ENCODE assay signal across 8 cellular contexts in genomic region chr3:194632983-194633348, GRCh38. TPM values are rescaled to one million over a fixed set of nuclear protein-coding genes. Genes with fewer than 3 reads are reported as not detected.
DNase-seq lines count a peak whose midpoint lies in the region; TF ChIP-seq lines count a peak whose summit lies in the region.

No MANE protein-coding gene starts in this region.

- no peak overlapping the region for H2BK120ac ChIP-seq in H9 (ENCODE audit: low read depth, low read length, poor library complexity, severe bottlenecking)

- H3K14ac ChIP-seq in H9 (ENCODE audit: insufficient read depth, low read length): peak overlapping the region; percentile 14; the same call in 1 of the 2 replicates

- WGBS in H9 (ENCODE audit: extremely low coverage, insufficient read length, low lambda C conversion rate): no CpG with 5 or more reads among the region's 50 CpGs
- 0 to 1% methylated on average over 7 to 25 of the region's 50 CpGs for WGBS in lower leg skin, 2 donors

- no peaks in the 10 kb centered on the region for H3K79me2 ChIP-seq in H9 (ENCODE audit: insufficient read depth, low read length)
- H3K79me2 ChIP-seq in MM.1S (ENCODE audit: low read length): no peaks in the 10 kb centered on the region

- no peak overlapping the region for H2BK15ac ChIP-seq in H9 (ENCODE audit: low read depth, low read length)

- no peak for TF ChIP-seq POLR2A in lower leg skin (IDR thresholded peaks at IDR 0.05)

- H3K4me1 ChIP-seq in H9 (ENCODE audit: insufficient read depth, low read length) (no peaks in the 10 kb centered on the region), MM.1S (ENCODE audit: low read length) (0 out of 2 replicates have a peak, but pooled peaks cover 3% of the 10 kb centered on the region), tibial artery (peaks cover 0 to 9% (median 2%) of the 10 kb centered on the region in 4 donors)

- H3K36me3 Mint-ChIP-seq in H9 (ENCODE audit: insufficient read depth in 1 of 3, low read depth in 3 of 3) (peaks cover 17 to 25% (median 25%) of the 10 kb centered on the region in 3 experiments), brain (peaks cover 29% of the 10 kb centered on the region)

- no peak overlapping the region for H3K23ac ChIP-seq in H9 (ENCODE audit: insufficient read length, low read depth, low read length)

- no peaks in the 10 kb centered on the region for H3K36me3 ChIP-seq in MM.1S (replicated peaks; ENCODE audit: insufficient read depth, low read length)
- H3K36me3 ChIP-seq in tibial artery: no peaks in the 10 kb centered on the region

- H4K8ac ChIP-seq in H9 (replicated peaks; ENCODE audit: insufficient read length, low read depth, low read length): no peak overlapping the region

- no peak overlapping the region for H2BK12ac ChIP-seq in H9 (ENCODE audit: insufficient read length, low read depth, low read length)

- H3F3A ChIP-seq in MM.1S (ENCODE audit: insufficient read depth, low read length): peaks cover 6% of the 10 kb centered on the region

- H3K4ac ChIP-seq in H9 (ENCODE audit: low read depth, low read length): no peak overlapping the region

- H3K9me2 ChIP-seq in MM.1S (replicated peaks; ENCODE audit: insufficient read depth, low read length): no peaks in the 10 kb centered on the region

- no peak overlapping the region for H4K5ac ChIP-seq in H9 (ENCODE audit: insufficient read length, low read depth, low read length)

- H3K9ac ChIP-seq in H9 (ENCODE audit: extremely low read depth, insufficient read length, low read length) (peak overlapping the region; percentile 17), MM.1S (ENCODE audit: low read length) (peak overlapping the region; percentile 54; the same call in 1 of the 2 replicates)

- peaks cover 10 to 18% of the 10 kb centered on the region in 2 experiments for H3K9me3 Mint-ChIP-seq in H9
- peaks cover 4 to 23% (median 7%) of the 10 kb centered on the region in 5 experiments for H3K9me3 Mint-ChIP-seq in brain

- H3K4me1 Mint-ChIP-seq in H9: peaks cover 6 to 18% of the 10 kb centered on the region in 2 experiments
- H3K4me1 Mint-ChIP-seq in brain: no peaks in the 10 kb centered on the region

- intact Hi-C loops in lower leg skin (cut with DNase I; ENCODE audit: low total_unique reads) (no loop called here), tibial artery (cut with DNase I; ENCODE audit: low total_unique reads) (no loop called here)

- TF ChIP-seq CTCF in H9 (conservative IDR thresholded peaks at IDR 0.05) (no peak), MM.1S (IDR thresholded peaks at IDR 0.05; ENCODE audit: low read length) (no peak), brain (conservative IDR thresholded peaks at IDR 0.05) (no peak), lower leg skin (IDR thresholded peaks at IDR 0.05) (no peak), tibial artery (IDR thresholded peaks at IDR 0.05) (no peak)

- H3K4me3 Mint-ChIP-seq in H9 (peak overlapping the region; percentile 86 to 87), brain (peak overlapping the region; percentile 87 to 90 (median 88))

- no peak overlapping the region for H3T11ph ChIP-seq in H9 (ENCODE audit: low read length)

- H3K27me3 Mint-ChIP-seq in H9 (ENCODE audit: low read depth) (no peaks in the 10 kb centered on the region), brain (no peaks in the 10 kb centered on the region)

- H3K4me2 ChIP-seq in H9 (ENCODE audit: insufficient read depth, insufficient read length, low read length): peak overlapping the region; percentile 48
- peak overlapping the region; percentile 85 for H3K4me2 ChIP-seq in MM.1S (ENCODE audit: low read depth, low read length)

- peaks cover 4% of the 10 kb centered on the region for H3K9me3 ChIP-seq in H9 (ENCODE audit: control insufficient read depth, low read depth, low read length)
- H3K9me3 ChIP-seq in MM.1S (replicated peaks; ENCODE audit: insufficient read depth, low read length): no peaks in the 10 kb centered on the region
- H3K9me3 ChIP-seq in tibial artery: no peaks in the 10 kb centered on the region

- H2BK5ac ChIP-seq in H9 (ENCODE audit: insufficient read length, low read length): no peak overlapping the region

- H3K18ac ChIP-seq in H9 (ENCODE audit: insufficient read length, low read depth, low read length): no peak overlapping the region

- H3K27ac ChIP-seq in H9 (ENCODE audit: insufficient read length, low read depth, low read length) (no peak overlapping the region), MM.1S (ENCODE audit: low read length) (no peak overlapping the region), tibial artery (peak overlapping the region; percentile 54 to 66)

- H3K23me2 ChIP-seq in H9 (ENCODE audit: insufficient read length, low read depth, low read length, poor library complexity, severe bottlenecking): no peaks in the 10 kb centered on the region

- peak; percentile 61 for DNase-seq in NCI-H345 treated with DMSO at 0.1 percent for 48 hours (lab: John Stamatoyannopoulos, UW; ENCODE audit: unreplicated experiment)
- no peak for DNase-seq in NCI-H345 (lab: John Stamatoyannopoulos, UW)
- no peak for DNase-seq in H9
- DNase-seq in MM.1S: no peak
- peak in 1 of 2 donors; percentile 86 for DNase-seq in lower leg skin (ENCODE audit: low spot score in 2 of 2)
- peak in 1 of 2 donors; percentile 61 for DNase-seq in tibial artery
- DNase-seq in stimulated activated CD4-positive, alpha-beta T cell treated with anti-CD3 and anti-CD28 coated beads, Interleukin-15, amount 100 ng/mL, for 24 hours: no peak

- no peak overlapping the region for H3K56ac ChIP-seq in H9 (ENCODE audit: insufficient read length, low read depth, low read length)

- H4K91ac ChIP-seq in H9 (ENCODE audit: insufficient read length, low read depth, low read length): no peak overlapping the region

- H3K79me1 ChIP-seq in H9 (ENCODE audit: insufficient read depth, low read depth, low read length, poor library complexity, severe bottlenecking): no peaks in the 10 kb centered on the region

- no peaks in the 10 kb centered on the region for H3K27me3 ChIP-seq in H9 (ENCODE audit: insufficient read depth, low read length)
- H3K27me3 ChIP-seq in MM.1S (replicated peaks; ENCODE audit: insufficient read depth, low read length): no peaks in the 10 kb centered on the region
- H3K27me3 ChIP-seq in tibial artery: no peaks in the 10 kb centered on the region

- no peak overlapping the region for H2BK20ac ChIP-seq in H9 (ENCODE audit: low read depth, low read length, poor library complexity, severe bottlenecking)

- no peaks in the 10 kb centered on the region for H4K20me1 ChIP-seq in H9 (ENCODE audit: control insufficient read depth, insufficient read depth, insufficient read length)
- H4K20me1 ChIP-seq in MM.1S (ENCODE audit: insufficient read depth, low read length): no peaks in the 10 kb centered on the region

- no peak overlapping the region; a peak in 1 of 7 replicates for H3K27ac Mint-ChIP-seq in H9
- H3K27ac Mint-ChIP-seq in brain: peak overlapping the region in 3 of 5 experiments; percentile 55 to 84 (median 70)

- H2AK5ac ChIP-seq in H9 (ENCODE audit: insufficient read length, low read length): no peak overlapping the region

- no peak overlapping the region for H2AFZ ChIP-seq in H9 (ENCODE audit: low read length)
- peak overlapping the region; percentile 90 for H2AFZ ChIP-seq in MM.1S (ENCODE audit: low read length)

- peak overlapping the region; percentile 71 for H3K4me3 ChIP-seq in MM.1S (ENCODE audit: low read length)
- peak overlapping the region; percentile 55 for H3K4me3 ChIP-seq in lower leg skin (ENCODE audit: low read depth, poor library complexity, severe bottlenecking)
- H3K4me3 ChIP-seq in tibial artery: peak overlapping the region; percentile 58 to 64

RNA-seq across cellular contexts. Expression of gene TMEM44, which starts 0.3 kb away (rescaled TPM):
- total RNA-seq in H9 (2021): 16.5 and 19.8 TPM in 2 replicates
- 20.1 TPM for polyA plus RNA-seq in brain (ENCODE audit: insufficient read depth, low read depth, low replicate concordance)
- total RNA-seq in lower leg skin: 1 to 10 TPM; 1.2 to 8.5 (median 4.6) TPM

RNA-seq across cellular contexts. Expression of gene LSG1, which starts 39.0 kb away (rescaled TPM):
- 59.9 and 63.3 TPM in 2 replicates for total RNA-seq in H9 (2021)
- 29.9 TPM for polyA plus RNA-seq in brain (ENCODE audit: insufficient read depth, low read depth, low replicate concordance)
- total RNA-seq in lower leg skin: 10 to 100 TPM; 31.7 to 45.9 (median 38.9) TPM

RNA-seq across cellular contexts. Expression of gene FAM43A, which starts 52.7 kb away (rescaled TPM):
- total RNA-seq in H9 (2021) (2.4 and 2.7 TPM in 2 replicates), lower leg skin (100 to 1,000 TPM in 1 of 4 donors, 10 to 100 TPM in 3; 56.0 to 104 (median 77.1) TPM)
- polyA plus RNA-seq in brain (ENCODE audit: insufficient read depth, low read depth, low replicate concordance): 3.8 TPM

Comparison
In these comparisons a context has a peak if more than half of its experiments do, and no peak if none do; other contexts are left out.
1. H3K27ac ChIP-seq: peak in tibial artery (2 of 2); none in H9 (single experiment) and MM.1S (single experiment).
2. H3K27ac Mint-ChIP-seq: peak in brain (3 of 5); none in H9 (0 of 3).
3. RNA of gene FAM43A, which starts 52.7 kb away (total RNA-seq): 56.0 to 104 TPM in lower leg skin; 2.4 to 2.7 TPM in H9; every median in the first group is over 10 times any median in the second.
4. Peak in every context shown above with its lines, with median percentiles within 50 percentile points of each other: H3K4me3 ChIP-seq.